Comparison of ENCODE assay signal across 36 cellular contexts in the genomic region with DNA sequence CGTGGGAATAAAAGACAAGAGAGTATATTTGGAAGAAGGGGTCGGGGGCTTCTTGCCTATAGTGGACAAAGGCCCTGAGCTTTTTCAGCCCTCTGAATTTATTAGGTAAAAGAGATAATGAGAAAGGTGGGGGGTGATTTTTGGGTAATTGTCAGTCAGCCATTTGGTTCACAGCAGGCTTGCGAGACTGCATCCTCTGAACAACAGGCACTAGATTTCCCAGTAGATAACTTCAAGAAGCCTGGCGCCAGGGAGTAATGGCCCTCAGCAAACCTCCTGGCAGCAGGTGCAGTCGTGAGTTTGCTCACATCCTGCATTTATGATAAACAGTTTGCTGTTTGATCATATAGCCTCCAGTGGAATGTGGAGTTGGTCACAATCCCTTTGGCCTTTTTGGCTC.
DNase-seq lines count a peak whose midpoint lies in the region; ATAC-seq, FAIRE-seq and TF ChIP-seq lines count a peak whose summit lies in the region.
"Had no signal": no experiment of that assay in that cellular context is flagged by ENCODE, and none has a peak within 500 bp of the region (broad histone marks: within the 10 kb centered on the region; RNA-seq: fewer than 3 reads in every experiment).

No MANE protein-coding gene starts in this region.

- H3K4me2 ChIP-seq in DND-41 (ENCODE audit: insufficient read depth, low read length) (no peak overlapping the region), endothelial cell of umbilical vein (ENCODE audit: insufficient read depth, low read length) (no peak overlapping the region), mesendoderm (ENCODE audit: low read length) (no peak overlapping the region)
- H3K4me2 ChIP-seq: A549; BLaER1; BLaER1 treated with 17β-estradiol and CSF1 and Interleukin-3, amounts not matched to agents 10 nM and 100 nM had no signal

- H3K36me3 Mint-ChIP-seq in activated T-cell treated with anti-CD3 and anti-CD28 coated beads, Interleukin-2, amount 50 U/mL, for 4 hours (ENCODE audit: insufficient read depth), result no peaks in the 10 kb centered on the region
- H3K36me3 Mint-ChIP-seq: CD14-positive monocyte; CD4-positive, alpha-beta memory T cell; CD4-positive, CD25-positive, alpha-beta regulatory T cell; CD8-positive, alpha-beta memory T cell; CD8-positive, alpha-beta T cell had no signal

- no peaks in the 10 kb centered on the region for H3K9me1 ChIP-seq in endothelial cell of umbilical vein (replicated peaks; ENCODE audit: control insufficient read depth, extremely low read depth, insufficient read depth, low read length)

- H3K27me3 ChIP-seq in DND-41 (ENCODE audit: insufficient read depth, low read length, poor library complexity) (no peaks in the 10 kb centered on the region), endothelial cell of umbilical vein (ENCODE audit: control insufficient read depth in 2 of 2, insufficient read depth in 2 of 2, low read length in 2 of 2) (no peaks in the 10 kb centered on the region), mesendoderm (ENCODE audit: insufficient read depth, low read length, poor library complexity) (no peaks in the 10 kb centered on the region)
- H3K27me3 ChIP-seq: BE2C; BLaER1; BLaER1 treated with 17β-estradiol and CSF1 and Interleukin-3, amounts not matched to agents 10 nM and 100 nM had no signal

- H4K20me1 ChIP-seq in DND-41 (ENCODE audit: insufficient read depth, low read length), result no peaks in the 10 kb centered on the region
- no peaks in the 10 kb centered on the region for H4K20me1 ChIP-seq in endothelial cell of umbilical vein (replicated peaks; ENCODE audit: control insufficient read depth, extremely low read depth, insufficient read depth, low read length)
- H4K20me1 ChIP-seq: BLaER1; BLaER1 treated with 17β-estradiol and CSF1 and Interleukin-3, amounts not matched to agents 10 nM and 100 nM had no signal

- no peaks in the 10 kb centered on the region for H3K79me1 ChIP-seq in mesendoderm (ENCODE audit: low read length)

- TF ChIP-seq POLR2A in endothelial cell of umbilical vein (IDR thresholded peaks at IDR 0.05; ENCODE audit: low read depth, low read length), result no peak

- POLR2A ChIA-PET in endothelial cell of umbilical vein (lab: Charles Lee), result no interaction called here

- no peaks in the 10 kb centered on the region for H3K36me3 ChIP-seq in DND-41 (ENCODE audit: insufficient read depth, low read length)
- H3K36me3 ChIP-seq in endothelial cell of umbilical vein (ENCODE audit: control insufficient read depth in 2 of 2, extremely low read depth in 1 of 2, insufficient read depth in 2 of 2, low read length in 2 of 2), result no peaks in the 10 kb centered on the region
- no peaks in the 10 kb centered on the region for H3K36me3 ChIP-seq in mesendoderm (ENCODE audit: control insufficient read depth, insufficient read depth, low read length)
- H3K36me3 ChIP-seq: BE2C; BLaER1; BLaER1 treated with 17β-estradiol and CSF1 and Interleukin-3, amounts not matched to agents 10 nM and 100 nM had no signal

- no peak overlapping the region for H2BK120ac ChIP-seq in mesendoderm (ENCODE audit: low read depth, low read length)

- H3K9me3 Mint-ChIP-seq in activated T-cell treated with anti-CD3 and anti-CD28 coated beads, Interleukin-2, amount 50 U/mL, for 4 hours, result no peaks in the 10 kb centered on the region

- H3K4me1 ChIP-seq in DND-41 (ENCODE audit: insufficient read depth, low read length) (peaks cover 7% of the 10 kb centered on the region; the same call in 1 of the 2 replicates), endothelial cell of umbilical vein (ENCODE audit: control insufficient read depth, extremely low read depth, insufficient read depth, low read length) (peaks cover 19% of the 10 kb centered on the region), mesendoderm (ENCODE audit: control insufficient read depth, low read depth, low read length) (no peaks in the 10 kb centered on the region)
- H3K4me1 ChIP-seq: A549, BE2C, Caco-2 had no signal

- intact Hi-C loops in endothelial cell of umbilical vein (cut with micrococcal nuclease), result loop anchor here (10.0 kb wide), 1 partner anchor 1114 kb away; the partner anchor contains the start of gene MAFB

- dilution Hi-C loops in endothelial cell of umbilical vein (cut with MboI; ENCODE audit: extremely low pct_ligation_motif_present, low sequenced_read_pairs), result no loop called here

- no peak overlapping the region for H3K23ac ChIP-seq in mesendoderm (ENCODE audit: low read length)

- no peak overlapping the region for H2AK5ac ChIP-seq in mesendoderm (ENCODE audit: low read length)

- H2AFZ ChIP-seq in DND-41 (ENCODE audit: low read depth, low read length) (no peak overlapping the region), endothelial cell of umbilical vein (ENCODE audit: low read depth, low read length) (no peak overlapping the region)

- BruUV-seq in endothelial cell of umbilical vein (replicated peaks; lab: Mats Ljungman, UMichigan), result no TSS peak

- ATAC-seq in DND-41 (ENCODE audit: insufficient read depth, low read depth) (peak; percentile 59; the same call in 2 of the 3 replicates), HG03354 (IDR thresholded peaks at IDR 0.05; ENCODE audit: poor library complexity, severe bottlenecking, unreplicated experiment) (no peak)
- ATAC-seq in activated T-cell treated with anti-CD3 and anti-CD28 coated beads, Interleukin-2, amount 50 U/mL, for 4 hours, result no peak
- ATAC-seq: A549; CD8-positive, alpha-beta T cell had no signal

- no CpG with 5 or more reads among the region's 5 CpGs for WGBS in mesendoderm (ENCODE audit: extremely low coverage, insufficient coverage, low lambda C conversion rate)

- H3K9ac ChIP-seq in DND-41 (ENCODE audit: low read depth, low read length), result no peak overlapping the region
- H3K9ac ChIP-seq in endothelial cell of umbilical vein (replicated peaks; ENCODE audit: extremely low read depth, insufficient read depth, low read length), result no peak overlapping the region
- no peak overlapping the region for H3K9ac ChIP-seq in mesendoderm (ENCODE audit: low read length)
- H3K9ac ChIP-seq: BLaER1; BLaER1 treated with 17β-estradiol and CSF1 and Interleukin-3, amounts not matched to agents 10 nM and 100 nM had no signal

- H3K79me2 ChIP-seq in DND-41 (ENCODE audit: insufficient read depth, low read length) (no peaks in the 10 kb centered on the region), endothelial cell of umbilical vein (ENCODE audit: control insufficient read depth, insufficient read depth, low read length) (no peaks in the 10 kb centered on the region), mesendoderm (ENCODE audit: control insufficient read depth, insufficient read depth, low read length) (no peaks in the 10 kb centered on the region)

- no peak overlapping the region for H2BK5ac ChIP-seq in mesendoderm (ENCODE audit: low read length)

- H3K4me3 Mint-ChIP-seq in activated T-cell treated with anti-CD3 and anti-CD28 coated beads, Interleukin-2, amount 50 U/mL, for 4 hours, result no peak overlapping the region
- H3K4me3 Mint-ChIP-seq: B cell; CD14-positive monocyte; CD4-positive, alpha-beta memory T cell; CD4-positive, alpha-beta T cell; CD4-positive, CD25-positive, alpha-beta regulatory T cell; CD8-positive, alpha-beta memory T cell; CD8-positive, alpha-beta T cell had no signal

- no peak for TF ChIP-seq CTCF in DND-41 (IDR thresholded peaks at IDR 0.05; ENCODE audit: borderline replicate concordance, extremely low read depth, low read length, poor library complexity, severe bottlenecking)
- TF ChIP-seq CTCF in endothelial cell of umbilical vein (IDR thresholded peaks at IDR 0.05; ENCODE audit: extremely low read depth in 1 of 2, insufficient read depth in 1 of 2, low read depth in 1 of 2, low read length in 2 of 2), result no peak

- no peak overlapping the region for H3K4ac ChIP-seq in mesendoderm (ENCODE audit: low read depth, low read length)

- peak; percentile 21 for FAIRE-seq in endothelial cell of umbilical vein (lab: Jason Lieb, UNC)
- FAIRE-seq: A204.1, A549, D721Med had no signal

- H3K27ac ChIP-seq in DND-41 (ENCODE audit: low read length) (no peak overlapping the region), endothelial cell of umbilical vein (ENCODE audit: insufficient read depth, low read depth, low read length) (no peak overlapping the region), mesendoderm (ENCODE audit: low read depth, low read length) (no peak overlapping the region)
- H3K27ac ChIP-seq: 22Rv1; A549; BLaER1; BLaER1 treated with 17β-estradiol and CSF1 and Interleukin-3, amounts not matched to agents 10 nM and 100 nM; C4-2B had no signal

- DNase-seq in DND-41 (peak; percentile 43), SK-N-DZ (ENCODE audit: low spot score) (peak; percentile 80), endothelial cell of umbilical vein (ENCODE audit: low read depth, low spot score) (no peak), mesendoderm (peak; percentile 76), globus pallidus (ENCODE audit: low spot score) (no peak), NCI-H1417 (lab: John Stamatoyannopoulos, UW) (no peak)
- DNase-seq in activated T-cell treated with anti-CD3 and anti-CD28 coated beads, Interleukin-2, amount 50 U/mL, for 4 hours, result no peak
- DNase-seq: 8988T; ACHN; AML-193; BE2C; C1 segment of cervical spinal cord; Caco-2; Calu3; CD4-positive, alpha-beta memory T cell; CD4-positive, alpha-beta T cell; CD4-positive, CD25-positive, alpha-beta regulatory T cell; CD8-positive, alpha-beta memory T cell; CD8-positive, alpha-beta T cell; COR-L47; DMS 273 treated with DMSO at 0.1 percent for 48 hours; DMS153; DMS53; DMS79; DMS79 treated with DMSO at 0.1 percent for 48 hours; EL had no signal

- H4K5ac ChIP-seq in mesendoderm (ENCODE audit: low read length), result no peak overlapping the region

- H2BK15ac ChIP-seq in mesendoderm (replicated peaks; ENCODE audit: low read depth), result no peak overlapping the region

- no peaks in the 10 kb centered on the region for H3K4me1 Mint-ChIP-seq in activated T-cell treated with anti-CD3 and anti-CD28 coated beads, Interleukin-2, amount 50 U/mL, for 4 hours (ENCODE audit: low read depth)
- H3K4me1 Mint-ChIP-seq: CD14-positive monocyte; CD4-positive, alpha-beta memory T cell; CD4-positive, CD25-positive, alpha-beta regulatory T cell; CD8-positive, alpha-beta memory T cell had no signal

- peaks cover 4% of the 10 kb centered on the region for H3K9me3 ChIP-seq in DND-41 (ENCODE audit: insufficient read depth, low read length, severe bottlenecking)
- no peaks in the 10 kb centered on the region for H3K9me3 ChIP-seq in endothelial cell of umbilical vein (replicated peaks; ENCODE audit: control insufficient read depth, insufficient read depth, low read length)
- H3K9me3 ChIP-seq: A549, BE2C, Caco-2 had no signal

- CTCF ChIA-PET in endothelial cell of umbilical vein (lab: Charles Lee), result no interaction called here

- no peaks in the 10 kb centered on the region for H3K27me3 Mint-ChIP-seq in activated T-cell treated with anti-CD3 and anti-CD28 coated beads, Interleukin-2, amount 50 U/mL, for 4 hours (ENCODE audit: low read depth)
- H3K27me3 Mint-ChIP-seq: CD4-positive, CD25-positive, alpha-beta regulatory T cell had no signal

- H3K4me3 ChIP-seq in DND-41 (ENCODE audit: low read depth in 1 of 2, low read length in 2 of 2), result no peak overlapping the region
- no peak overlapping the region for H3K4me3 ChIP-seq in endothelial cell of umbilical vein (replicated peaks in 1 of 3; ENCODE audit: insufficient read depth in 1 of 3, low read depth in 1 of 3, low read length in 3 of 3)
- no peak overlapping the region for H3K4me3 ChIP-seq in mesendoderm (ENCODE audit: low read length)
- H3K4me3 ChIP-seq: A549; BLaER1; BLaER1 treated with 17β-estradiol and CSF1 and Interleukin-3, amounts not matched to agents 10 nM and 100 nM had no signal

- no peak overlapping the region for H4K8ac ChIP-seq in mesendoderm (ENCODE audit: low read depth, low read length)

- H3K18ac ChIP-seq in mesendoderm (ENCODE audit: low read length), result no peak overlapping the region

- no peak overlapping the region for H3K56ac ChIP-seq in mesendoderm (ENCODE audit: low read length)

Comparison
In these comparisons a context has a peak if more than half of its experiments do, and no peak if none do; other contexts are left out.
1. DNase-seq: peak in DND-41 (single experiment), SK-N-DZ (single experiment) and mesendoderm (single experiment); none in endothelial cell of umbilical vein (single experiment), activated T-cell treated with anti-CD3 and anti-CD28 coated beads, Interleukin-2, amount 50 U/mL, for 4 hours (single experiment), globus pallidus (single experiment) and NCI-H1417 (0 of 3).